15 cellular contexts compared by ENCODE assay signal in the genomic region with DNA sequence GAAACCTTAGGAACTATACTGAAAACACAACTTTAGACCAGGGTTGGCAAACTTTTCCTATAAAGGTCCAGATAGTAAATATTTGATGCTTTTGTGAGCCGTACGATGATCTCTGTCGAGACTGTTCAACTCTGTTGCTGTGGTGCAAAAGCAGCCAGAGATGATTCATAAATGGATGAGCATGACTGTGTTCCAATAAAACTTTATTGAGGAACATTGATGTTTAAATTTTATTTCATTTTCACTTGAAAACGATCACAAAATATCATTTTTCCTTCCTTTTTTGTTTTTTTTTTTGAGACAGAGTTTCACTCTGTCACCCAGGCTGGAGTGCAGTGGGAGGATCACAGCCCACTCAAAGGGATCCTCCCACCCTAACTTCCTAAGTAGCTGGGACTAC.
DNase-seq lines count a peak whose midpoint lies in the region; ATAC-seq, FAIRE-seq and TF ChIP-seq lines count a peak whose summit lies in the region.
"Had no signal": no experiment of that assay in that cellular context is flagged by ENCODE, and none has a peak within 500 bp of the region (broad histone marks: within the 10 kb centered on the region; RNA-seq: fewer than 3 reads in every experiment).

No MANE protein-coding gene starts in this region.

- peaks cover 7 to 9% of the 10 kb centered on the region in 2 experiments; a peak in 3 of 4 replicates for H3K4me1 ChIP-seq in HCT116 (ENCODE audit: control insufficient read depth in 1 of 2, insufficient read depth in 2 of 2, low read length in 2 of 2)
- H3K4me1 ChIP-seq in HEK293 (ENCODE audit: control insufficient read depth, insufficient read depth, low read length): no peaks in the 10 kb centered on the region
- H3K4me1 ChIP-seq in PC-3 (ENCODE audit: insufficient read depth, low read length): peaks cover 10% of the 10 kb centered on the region
- no peaks in the 10 kb centered on the region for H3K4me1 ChIP-seq in GM12878 (ENCODE audit: control insufficient read depth, insufficient read depth, low read length)
- no peaks in the 10 kb centered on the region for H3K4me1 ChIP-seq in heart right ventricle

- peak overlapping the region; percentile 27; the same call in 1 of the 2 replicates for H3K4me2 ChIP-seq in HCT116 (ENCODE audit: low read length)
- peak overlapping the region; percentile 27 for H3K4me2 ChIP-seq in PC-3 (ENCODE audit: low read length)
- no peak overlapping the region for H3K4me2 ChIP-seq in GM12878 (ENCODE audit: control insufficient read depth, insufficient read depth)

- TF ChIP-seq EP300 in GM12878 (IDR thresholded peaks at IDR 0.05; ENCODE audit: borderline replicate concordance in 1 of 2, control insufficient read depth in 1 of 2, low read depth in 2 of 2, low read length in 2 of 2): no peak

- H3K9me2 ChIP-seq in HCT116 (ENCODE audit: insufficient read depth) (no peaks in the 10 kb centered on the region), PC-3 (replicated peaks; ENCODE audit: low read length) (no peaks in the 10 kb centered on the region)

- no peaks in the 10 kb centered on the region for H3F3A ChIP-seq in PC-3 (ENCODE audit: low read length, unreplicated experiment)

- H4K20me1 ChIP-seq in HCT116 (ENCODE audit: insufficient read depth) (no peaks in the 10 kb centered on the region), PC-3 (ENCODE audit: low read length) (no peaks in the 10 kb centered on the region), GM12878 (ENCODE audit: control insufficient read depth, insufficient read depth) (no peaks in the 10 kb centered on the region)

- SMC1A ChIA-PET in GM12878 (lab: Charles Lee; ENCODE audit: uncharacterized antibody, unreplicated experiment): no interaction called here

- FAIRE-seq in GM12878 (lab: Jason Lieb, UNC): no peak
- FAIRE-seq: G401.6, GM19239 had no signal

- BruUV-seq in HCT116 (replicated peaks; lab: Mats Ljungman, UMichigan): no TSS peak
- BruUV-seq in PC-3 (replicated peaks; lab: Mats Ljungman, UMichigan): no TSS peak
- no TSS peak for BruUV-seq in GM12878 (replicated peaks; lab: Mats Ljungman, UMichigan)

- no peak overlapping the region for H3K27ac ChIP-seq in HCT116 (ENCODE audit: low read depth, low read length)
- no peak overlapping the region for H3K27ac ChIP-seq in HEK293 (ENCODE audit: extremely low read depth, low read depth, low read length)
- no peak overlapping the region for H3K27ac ChIP-seq in PC-3 (ENCODE audit: low read length)
- no peak overlapping the region for H3K27ac ChIP-seq in GM12878 (ENCODE audit: control insufficient read depth, insufficient read depth)
- no peak overlapping the region for H3K27ac ChIP-seq in heart right ventricle

- H2AFZ ChIP-seq in HCT116 (ENCODE audit: low read depth, low read length, poor library complexity, severe bottlenecking) (no peak overlapping the region), PC-3 (ENCODE audit: low read length) (no peak overlapping the region), GM12878 (ENCODE audit: control insufficient read depth, low read depth, low read length) (no peak overlapping the region)

- no peaks in the 10 kb centered on the region for H3K27me3 ChIP-seq in HCT116 (ENCODE audit: insufficient read depth, low read length)
- H3K27me3 ChIP-seq in PC-3 (ENCODE audit: low read length): no peaks in the 10 kb centered on the region
- no peaks in the 10 kb centered on the region for H3K27me3 ChIP-seq in GM12878 (replicated peaks in 1 of 2; ENCODE audit: control insufficient read depth in 2 of 2, insufficient read depth in 2 of 2, low read length in 1 of 2)
- H3K27me3 ChIP-seq in heart right ventricle: no peaks in the 10 kb centered on the region

- intact Hi-C loops in HCT116 (cut with micrococcal nuclease): no loop called here
- intact Hi-C loops in PC-3 (cut with micrococcal nuclease): no loop called here
- intact Hi-C loops in GM12878 (cut with micrococcal nuclease; ENCODE audit: unreplicated experiment): no loop called here
- intact Hi-C loops in heart right ventricle (cut with DNase I): no loop called here

- no peaks in the 10 kb centered on the region for H3K36me3 ChIP-seq in HCT116 (ENCODE audit: control insufficient read depth in 1 of 2, insufficient read depth in 2 of 2, low read length in 2 of 2)
- no peaks in the 10 kb centered on the region for H3K36me3 ChIP-seq in HEK293 (ENCODE audit: control insufficient read depth in 2 of 2, insufficient read depth in 1 of 2, low read length in 2 of 2)
- H3K36me3 ChIP-seq in PC-3 (ENCODE audit: low read depth, low read length): no peaks in the 10 kb centered on the region
- no peaks in the 10 kb centered on the region for H3K36me3 ChIP-seq in GM12878 (ENCODE audit: control insufficient read depth in 2 of 2, insufficient read depth in 2 of 2, low read length in 1 of 2)
- H3K36me3 ChIP-seq in heart right ventricle: no peaks in the 10 kb centered on the region

- TF ChIP-seq CTCF in HCT116 (IDR thresholded peaks at IDR 0.05 in 2 of 3, conservative IDR thresholded peaks at IDR 0.05 in 1 of 3; ENCODE audit: borderline replicate concordance in 1 of 3, insufficient read depth in 1 of 3, low read depth in 2 of 3, low read length in 2 of 3) (no peak), HEK293 (tag by site-specific recombination; IDR thresholded peaks at IDR 0.05) (no peak), PC-3 (conservative IDR thresholded peaks at IDR 0.05; ENCODE audit: low read depth, low read length) (no peak), GM12878 (IDR thresholded peaks at IDR 0.05 in 2 of 3, conservative IDR thresholded peaks at IDR 0.05 in 1 of 3; ENCODE audit: control insufficient read depth in 2 of 3, extremely low read depth in 1 of 3, insufficient read depth in 1 of 3, low read depth in 3 of 3, low read length in 3 of 3) (no peak), heart right ventricle (IDR thresholded peaks at IDR 0.05) (no peak)

- H3K4me3 ChIP-seq in HCT116 (replicated peaks in 1 of 2; ENCODE audit: low read depth in 1 of 2, low read length in 2 of 2) (no peak overlapping the region), HEK293 (ENCODE audit: low read depth, low read length) (no peak overlapping the region), PC-3 (ENCODE audit: low read length) (no peak overlapping the region), GM12878 (no peak overlapping the region), heart right ventricle (no peak overlapping the region)

- ATAC-seq in HCT116: no peak; the same call in 1 of the 2 replicates
- no peak; the same call in 1 of the 2 replicates for ATAC-seq in PC-3
- ATAC-seq in GM12878: no peak
- ATAC-seq in GM21423 (IDR thresholded peaks at IDR 0.05; ENCODE audit: unreplicated experiment): no peak
- ATAC-seq in heart right ventricle: no peak

- in situ Hi-C loops in GM12878 (cut with MboI): no loop called here

- DNase-seq in HCT116 (ENCODE audit: low read depth, low spot score): no peak
- peak; percentile 32 for DNase-seq in PC-3
- no peak for DNase-seq in GM12878 (ENCODE audit: low read depth, low spot score)
- DNase-seq in NCI-H526 (lab: John Stamatoyannopoulos, UW): no peak
- no peak for DNase-seq in heart right ventricle
- DNase-seq: C1 segment of cervical spinal cord; CD4-positive, alpha-beta memory T cell; COR-L47; DMS79 treated with DMSO at 0.1 percent for 48 hours; GOT3; HCEC 1CT had no signal

- no peak overlapping the region for H3K9ac ChIP-seq in HCT116 (ENCODE audit: low read length)
- no peak overlapping the region for H3K9ac ChIP-seq in PC-3 (ENCODE audit: low read length)
- no peak overlapping the region for H3K9ac ChIP-seq in GM12878 (ENCODE audit: control insufficient read depth, insufficient read depth, low read length)

- TF ChIP-seq RAD21 in HCT116 (IDR thresholded peaks at IDR 0.05; ENCODE audit: low read depth): no peak
- TF ChIP-seq RAD21 in GM12878 (IDR thresholded peaks at IDR 0.05; ENCODE audit: insufficient read depth, low read depth, low read length): no peak

- H3K79me2 ChIP-seq in HCT116 (ENCODE audit: insufficient read depth, low read length) (no peaks in the 10 kb centered on the region), PC-3 (ENCODE audit: low read length) (no peaks in the 10 kb centered on the region), GM12878 (ENCODE audit: control insufficient read depth, insufficient read depth, low read length) (no peaks in the 10 kb centered on the region)

- CTCF ChIA-PET in HCT116 (lab: Charles Lee): no interaction called here
- CTCF ChIA-PET in HEK293 (lab: Yijun Ruan, JAX): interaction anchor here (0.6 to 1.2 kb wide), 3 partner anchors 16 to 400 kb away, joined by 3 to 4 read pairs (median 3); no protein-coding TSS in a partner anchor
- CTCF ChIA-PET in PC-3 (lab: Charles Lee): no interaction called here
- CTCF ChIA-PET in GM12878 (lab: Yijun Ruan, JAX): no interaction called here

- 60% methylated on average over 4 of the region's 4 CpGs for WGBS in GM12878 (ENCODE audit: insufficient coverage, insufficient replicate concordance, low lambda C conversion rate, missing lambda C conversion rate)
- 88 to 94% methylated on average over 4 of the region's 4 CpGs for WGBS in heart right ventricle, 2 donors

- no peaks in the 10 kb centered on the region for H3K9me3 ChIP-seq in HCT116 (ENCODE audit: control insufficient read depth in 1 of 2, insufficient read depth in 1 of 2, low read depth in 1 of 2, low read length in 2 of 2)
- H3K9me3 ChIP-seq in HEK293 (ENCODE audit: control insufficient read depth, insufficient read depth, low read depth, low read length): no peaks in the 10 kb centered on the region
- no peaks in the 10 kb centered on the region for H3K9me3 ChIP-seq in PC-3 (ENCODE audit: low read length)
- no peaks in the 10 kb centered on the region for H3K9me3 ChIP-seq in GM12878 (replicated peaks; ENCODE audit: control insufficient read depth, insufficient read depth, low read length)
- H3K9me3 ChIP-seq in heart right ventricle: no peaks in the 10 kb centered on the region

- no peak for TF ChIP-seq POLR2A in HCT116 (IDR thresholded peaks at IDR 0.05; ENCODE audit: borderline replicate concordance, extremely low read depth, insufficient read depth, insufficient read length)
- no peak for TF ChIP-seq POLR2A in GM12878 (IDR thresholded peaks at IDR 0.05; ENCODE audit: low read depth, low read length)

- RAD21 ChIA-PET in HCT116 (lab: Charles Lee; ENCODE audit: low non-redundant PET in 1 of 2, low total read pairs in 2 of 2, uncharacterized antibody in 2 of 2, unreplicated experiment in 2 of 2): no interaction called here
- RAD21 ChIA-PET in GM12878 (lab: Charles Lee; ENCODE audit: unreplicated experiment): no interaction called here

- POLR2A ChIA-PET in HCT116 (lab: Charles Lee) (no interaction called here), HEK293 (lab: Yijun Ruan, JAX) (no interaction called here), PC-3 (lab: Charles Lee; ENCODE audit: unreplicated experiment) (no interaction called here), GM12878 (lab: Charles Lee) (no interaction called here)

TF ChIP-seq in HCT116, 20 proteins besides CTCF, POLR2A, EP300 and RAD21 (continues in another document):
- TF ChIP-seq POLR2AphosphoS5 (IDR thresholded peaks at IDR 0.05; ENCODE audit: low read depth, low read length) (no peak), EGR1 (IDR thresholded peaks at IDR 0.05; ENCODE audit: low read depth) (no peak)

TF ChIP-seq in HEK293, 187 proteins besides CTCF, POLR2A, EP300 and RAD21 (continues in another document):
- TF ChIP-seq ZNF302 (tag by site-specific recombination; IDR thresholded peaks at IDR 0.05; ENCODE audit: low read depth): no peak

TF ChIP-seq in GM12878, 131 proteins besides CTCF, POLR2A, EP300 and RAD21 (continues in another document):
- no peak for TF ChIP-seq DPF2 (IDR thresholded peaks at IDR 0.05)
